In the genomic region with DNA sequence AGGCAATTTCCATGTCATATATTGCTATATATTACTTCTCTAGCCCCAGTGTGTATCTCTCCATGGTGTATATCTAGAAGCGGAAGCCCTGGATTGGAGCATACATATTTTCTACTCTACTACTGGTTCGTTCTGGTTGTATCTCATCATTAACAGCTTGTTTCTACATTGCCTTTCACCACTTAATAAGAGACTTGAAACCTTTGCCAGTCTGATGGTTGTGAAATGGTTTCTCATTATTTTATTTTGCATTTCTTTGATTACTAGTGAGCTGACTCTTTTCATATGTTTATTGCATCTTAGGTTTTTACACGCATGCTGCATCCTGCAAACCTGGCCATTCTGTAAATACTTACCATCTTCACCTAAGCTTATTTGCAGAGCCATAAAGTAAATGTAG, we compare ENCODE assay signal across 1 cellular context.
TF ChIP-seq lines count a peak whose summit lies in the region.

No MANE protein-coding gene starts in this region.

TF ChIP-seq in A549, 52 proteins besides CTCF, POLR2A, EP300 and RAD21:
- TF ChIP-seq, protein P1, sequence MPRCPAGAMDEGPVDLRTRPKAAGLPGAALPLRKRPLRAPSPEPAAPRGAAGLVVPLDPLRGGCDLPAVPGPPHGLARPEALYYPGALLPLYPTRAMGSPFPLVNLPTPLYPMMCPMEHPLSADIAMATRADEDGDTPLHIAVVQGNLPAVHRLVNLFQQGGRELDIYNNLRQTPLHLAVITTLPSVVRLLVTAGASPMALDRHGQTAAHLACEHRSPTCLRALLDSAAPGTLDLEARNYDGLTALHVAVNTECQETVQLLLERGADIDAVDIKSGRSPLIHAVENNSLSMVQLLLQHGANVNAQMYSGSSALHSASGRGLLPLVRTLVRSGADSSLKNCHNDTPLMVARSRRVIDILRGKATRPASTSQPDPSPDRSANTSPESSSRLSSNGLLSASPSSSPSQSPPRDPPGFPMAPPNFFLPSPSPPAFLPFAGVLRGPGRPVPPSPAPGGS (IDR thresholded peaks at IDR 0.05) = no peak
